16 cellular contexts compared by ENCODE assay signal in genomic region chr1:182611787-182612186, GRCh38. TPM values are rescaled to one million over a fixed set of nuclear protein-coding genes. Genes with fewer than 3 reads are reported as not detected.
A peak's percentile ranks its signal among the peaks of the same experiment; 100 is the strongest.
DNase-seq lines count a peak whose midpoint lies in the region; ATAC-seq, FAIRE-seq and TF ChIP-seq lines count a peak whose summit lies in the region.
"Had no signal": no experiment of that assay in that cellular context is flagged by ENCODE, and none has a peak within 500 bp of the region (broad histone marks: within the 10 kb centered on the region; RNA-seq: fewer than 3 reads in every experiment).

No MANE protein-coding gene starts in this region.

- peak overlapping the region; percentile 11 to 19; a peak in 1 of 4 replicates for H3K4me2 ChIP-seq in H1 (ENCODE audit: insufficient read depth in 1 of 2, low read depth in 2 of 2, low read length in 2 of 2)

- POLR2A ChIA-PET in H1 (lab: Charles Lee; ENCODE audit: partially characterized antibody): interaction anchor here (0.6 to 11.9 kb wide), 8 partner anchors 10 to 200 kb away, joined by 3 to 231 read pairs (median 4); partner anchors contain the start of gene RGS16
- POLR2A ChIA-PET in activated CD8-positive, alpha-beta T cell treated with anti-CD3 and anti-CD28 coated beads for 36 hours (lab: Charles Lee): interaction anchor here (1.0 to 1.9 kb wide), 4 partner anchors 8 to 172 kb away, joined by 3 to 6 read pairs (median 4); partner anchors contain the start of gene RGS16

- H2AFZ ChIP-seq in H1 (ENCODE audit: low read length): no peak overlapping the region

- H3K4ac ChIP-seq in H1 (replicated peaks; ENCODE audit: insufficient read length, low read depth, low read length): no peak overlapping the region

- CTCF ChIA-PET in H1 (lab: Charles Lee; ENCODE audit: partially characterized antibody): interaction anchor here (0.7 to 37.1 kb wide), 14 partner anchors 12 to 531 kb away, joined by 3 to 1131 read pairs (median 4); partner anchors contain the start of genes NPL and RGS8
- CTCF ChIA-PET in activated CD8-positive, alpha-beta T cell treated with anti-CD3 and anti-CD28 coated beads for 36 hours (lab: Charles Lee): interaction anchor here (1.1 to 7.5 kb wide), 5 partner anchors 11 to 176 kb away, joined by 5 to 53 read pairs (median 12); no protein-coding TSS in a partner anchor

- peaks cover 0 to 24% (median 13%) of the 10 kb centered on the region in 4 experiments; a peak in 6 of 7 replicates for H3K27me3 ChIP-seq in H1 (replicated peaks in 1 of 4; ENCODE audit: control insufficient read depth in 3 of 4, extremely low read depth in 1 of 4, insufficient read depth in 3 of 4, low read length in 3 of 4)

- H3K9me3 ChIP-seq in H1 (ENCODE audit: insufficient read depth in 2 of 2, low read depth in 1 of 2, low read length in 1 of 2): no peaks in the 10 kb centered on the region

- DNase-seq in COR-L47 (lab: John Stamatoyannopoulos, UW): peak; percentile 94
- peak; percentile 86 for DNase-seq in NCI-H128 (lab: John Stamatoyannopoulos, UW; ENCODE audit: unreplicated experiment)
- DNase-seq in NCI-H345 treated with DMSO at 0.1 percent for 48 hours (lab: John Stamatoyannopoulos, UW; ENCODE audit: unreplicated experiment): peak; percentile 90
- no peak for DNase-seq in H1 (ENCODE audit: low read depth in 1 of 2, low spot score in 2 of 2)
- no peak for DNase-seq in C1 segment of cervical spinal cord (lab: John Stamatoyannopoulos, UW)
- no peak for DNase-seq in stimulated activated naive CD4-positive, alpha-beta T cell treated with Interleukin-2 at 50 U/mL for 16 hours (lab: John Stamatoyannopoulos, UW)
- DNase-seq in UCSD-AML1 (lab: John Stamatoyannopoulos, UW; ENCODE audit: unreplicated experiment): no peak
- no peak for DNase-seq in activated CD8-positive, alpha-beta T cell treated with anti-CD3 and anti-CD28 coated beads for 36 hours
- DNase-seq: activated CD4-positive, alpha-beta T cell treated with anti-CD3 and anti-CD28 coated beads, Interleukin-2, amount 10 ng/mL, durations not matched to agents 24 days and 14 days; activated naive CD4-positive, alpha-beta T cell; foreskin keratinocyte; immature natural killer cell; IMR-90; NCI-H2029 treated with DMSO at 0.1 percent for 48 hours; RPMI8226 had no signal

- H4K8ac ChIP-seq in H1 (ENCODE audit: extremely low read depth, insufficient read depth, low read length): no peak overlapping the region; the same call in 1 of the 2 replicates

- intact Hi-C loops in activated CD8-positive, alpha-beta T cell treated with anti-CD3 and anti-CD28 coated beads for 36 hours (cut with micrococcal nuclease): no loop called here

- 0 out of 4 replicates have a peak, but pooled peaks of 1 of the 3 experiments have one; percentile 1 for TF ChIP-seq CTCF in H1 (IDR thresholded peaks at IDR 0.05; ENCODE audit: control extremely low read depth in 1 of 3, insufficient read depth in 1 of 3, low read depth in 1 of 3, low read length in 3 of 3)
- no peak for TF ChIP-seq CTCF in activated CD8-positive, alpha-beta T cell treated with anti-CD3 and anti-CD28 coated beads for 36 hours (IDR thresholded peaks at IDR 0.05)

- peak overlapping the region; percentile 51; the same call in 1 of the 2 replicates for H3K18ac ChIP-seq in H1 (ENCODE audit: extremely low read depth, low read length)

- H2BK20ac ChIP-seq in H1 (ENCODE audit: low read length): peak overlapping the region; percentile 2; the same call in 1 of the 2 replicates

- no peak overlapping the region for H3K9ac ChIP-seq in H1 (replicated peaks in 1 of 4; ENCODE audit: extremely low read depth in 1 of 4, low read depth in 3 of 4, low read length in 3 of 4)

- H2BK15ac ChIP-seq in H1 (ENCODE audit: low read length): no peak overlapping the region

- no peak overlapping the region for H3K56ac ChIP-seq in H1 (replicated peaks; ENCODE audit: insufficient read length, low read depth, low read length)

- no peak; a peak in 1 of 4 replicates for TF ChIP-seq RAD21 in H1 (IDR thresholded peaks at IDR 0.05 in 1 of 2, conservative IDR thresholded peaks at IDR 0.05 in 1 of 2; ENCODE audit: low read depth in 2 of 2, low read length in 2 of 2)

- peaks cover 18 to 38% (median 22%) of the 10 kb centered on the region in 4 experiments for H3K4me1 ChIP-seq in H1 (replicated peaks in 1 of 4; ENCODE audit: control insufficient read depth in 3 of 4, insufficient read depth in 4 of 4, low read length in 3 of 4)

- 46% methylated on average over 8 of the region's 8 CpGs; no CpG with 5 or more reads in 1 of the 2 experiments for WGBS in H1 (ENCODE audit: extremely low coverage in 1 of 2, insufficient coverage in 1 of 2, insufficient read length in 1 of 2, insufficient replicate concordance in 2 of 2, low coverage in 1 of 2, low lambda C conversion rate in 2 of 2, missing lambda C conversion rate in 1 of 2), 2 experiments

- H3K36me3 ChIP-seq in H1 (ENCODE audit: control insufficient read depth in 2 of 4, insufficient read depth in 4 of 4, low read length in 3 of 4): no peaks in the 10 kb centered on the region; a peak in 1 of 8 replicates

- H3K23me2 ChIP-seq in H1 (ENCODE audit: low read depth, low read length): peaks cover 11% of the 10 kb centered on the region

- H3K79me1 ChIP-seq in H1 (ENCODE audit: low read depth, low read length): no peaks in the 10 kb centered on the region

- H3K4me1 Mint-ChIP-seq in activated CD8-positive, alpha-beta T cell treated with anti-CD3 and anti-CD28 coated beads for 36 hours (ENCODE audit: low read depth): peaks cover 57% of the 10 kb centered on the region

- no peak for ATAC-seq in activated CD8-positive, alpha-beta T cell treated with anti-CD3 and anti-CD28 coated beads for 36 hours
- ATAC-seq: foreskin keratinocyte had no signal

- H3K9me3 Mint-ChIP-seq in activated CD8-positive, alpha-beta T cell treated with anti-CD3 and anti-CD28 coated beads for 36 hours: no peaks in the 10 kb centered on the region
- H3K9me3 Mint-ChIP-seq: activated CD4-positive, alpha-beta T cell treated with anti-CD3 and anti-CD28 coated beads, Interleukin-2, amount 10 ng/mL, durations not matched to agents 24 days and 14 days; immature natural killer cell; mesothelial cell of epicardium had no signal

- no peak overlapping the region for H3K27ac ChIP-seq in H1 (ENCODE audit: low read depth, low read length)
- H3K27ac ChIP-seq: foreskin keratinocyte had no signal

- no peak overlapping the region for H2AK5ac ChIP-seq in H1 (ENCODE audit: low read depth, low read length)

- H3K36me3 Mint-ChIP-seq in activated CD8-positive, alpha-beta T cell treated with anti-CD3 and anti-CD28 coated beads for 36 hours (ENCODE audit: low read depth): peaks cover 2% of the 10 kb centered on the region
- H3K36me3 Mint-ChIP-seq: mesothelial cell of epicardium had no signal

- H3K79me2 ChIP-seq in H1 (ENCODE audit: control insufficient read depth in 1 of 2, insufficient read depth in 2 of 2, low read length in 2 of 2): no peaks in the 10 kb centered on the region

- H3K27me3 Mint-ChIP-seq in activated CD8-positive, alpha-beta T cell treated with anti-CD3 and anti-CD28 coated beads for 36 hours: peaks cover 57% of the 10 kb centered on the region

- H3K14ac ChIP-seq in H1 (ENCODE audit: insufficient read length): no peak overlapping the region

- no peak for TF ChIP-seq EP300 in H1 (IDR thresholded peaks at IDR 0.05; ENCODE audit: borderline replicate concordance in 1 of 2, low read depth in 2 of 2, low read length in 2 of 2)

- TF ChIP-seq POLR2A in H1 (IDR thresholded peaks at IDR 0.05; ENCODE audit: control extremely low read depth in 1 of 2, low read depth in 2 of 2, low read length in 2 of 2): no peak

- no peak overlapping the region for H3K4me3 Mint-ChIP-seq in activated CD8-positive, alpha-beta T cell treated with anti-CD3 and anti-CD28 coated beads for 36 hours
- H3K4me3 Mint-ChIP-seq: activated CD4-positive, alpha-beta T cell treated with anti-CD3 and anti-CD28 coated beads, Interleukin-2, amount 10 ng/mL, durations not matched to agents 24 days and 14 days; mesothelial cell of epicardium had no signal

- peak overlapping the region; percentile 45; the same call in 1 of the 2 replicates for H2BK12ac ChIP-seq in H1 (ENCODE audit: low read depth, low read length)

- H2BK120ac ChIP-seq in H1 (replicated peaks; ENCODE audit: low read depth, low read length): no peak overlapping the region

- H3K23ac ChIP-seq in H1 (ENCODE audit: insufficient read length): no peak overlapping the region

- H2BK5ac ChIP-seq in H1 (ENCODE audit: low read depth, low read length): peak overlapping the region; percentile 36; the same call in 1 of the 2 replicates

- H3K4me3 ChIP-seq in H1 (ENCODE audit: extremely low read depth in 1 of 4, insufficient read depth in 2 of 4, low read depth in 3 of 4, low read length in 4 of 4): no peak overlapping the region

- no peaks in the 10 kb centered on the region for H4K20me1 ChIP-seq in H1 (replicated peaks in 1 of 2; ENCODE audit: control insufficient read depth in 1 of 2, insufficient read depth in 2 of 2, low read length in 2 of 2)

- peak overlapping the region; percentile 72 for H4K91ac ChIP-seq in H1 (replicated peaks; ENCODE audit: insufficient read length, low read length)

- H3K27ac Mint-ChIP-seq in activated CD8-positive, alpha-beta T cell treated with anti-CD3 and anti-CD28 coated beads for 36 hours: no peak overlapping the region
- H3K27ac Mint-ChIP-seq: mesothelial cell of epicardium had no signal

- no peak for FAIRE-seq in H1 (lab: Jason Lieb, UNC)

- H4K5ac ChIP-seq in H1 (ENCODE audit: insufficient read length, low read depth, low read length): no peak overlapping the region

RNA-seq across cellular contexts. Expression of gene RGS16, which starts 7.6 kb away (rescaled TPM):
- 8.1 and 9.8 TPM in 2 replicates for total RNA-seq in H1 (2021; fragmentation: NEBNext Ultra II Directional; extraction: Animal tissue kit (Norgen Biotek cat#: 25700))
- polyA plus RNA-seq in H1 (2011; rRNA removed): 5.7 and 7.7 TPM in 2 replicates
- polyA plus RNA-seq in H1 (2011; cell fraction: cytosol; rRNA removed): 8.6 TPM
- polyA plus RNA-seq in H1 (2011; cell fraction: nucleus; rRNA removed): 9.3 TPM
- 7.5 to 8.3 TPM (median 8.1 TPM) in 4 replicates for polyA plus RNA-seq in H1 (2012, experiment 1 of 2)
- polyA plus RNA-seq in H1 (2012, experiment 2 of 2): 8.6 TPM
- polyA plus RNA-seq in H1 (2013, experiment 1 of 2): 5.7 TPM
- polyA plus RNA-seq in H1 (2013, experiment 2 of 2): 5.4 TPM
- 4.1 and 5.1 TPM in 2 replicates for polyA minus RNA-seq in H1 (2011; rRNA and poly(A)+ RNA removed)
- 5.7 TPM for polyA minus RNA-seq in H1 (2011; cell fraction: cytosol; rRNA and poly(A)+ RNA removed)
- 6.7 TPM for polyA minus RNA-seq in H1 (2011; cell fraction: nucleus; rRNA and poly(A)+ RNA removed)
- 10 to 100 TPM; 33.8 to 35.6 TPM for total RNA-seq in activated CD8-positive, alpha-beta T cell treated with anti-CD3 and anti-CD28 coated beads for 36 hours

RNA-seq across cellular contexts. Expression of gene RNASEL, which starts 22.7 kb away (rescaled TPM):
- 0.57 and 0.78 TPM in 2 replicates for total RNA-seq in H1 (2021; fragmentation: NEBNext Ultra II Directional; extraction: Animal tissue kit (Norgen Biotek cat#: 25700))
- polyA plus RNA-seq in H1 (2011; rRNA removed): 0.27 and 0.39 TPM in 2 replicates
- polyA plus RNA-seq in H1 (2011; cell fraction: cytosol; rRNA removed): 0.56 TPM
- polyA plus RNA-seq in H1 (2011; cell fraction: nucleus; rRNA removed): 0.43 TPM
- polyA plus RNA-seq in H1 (2012, experiment 1 of 2): 0.42 to 0.69 TPM (median 0.55 TPM) in 4 replicates
- 0.08 TPM for polyA plus RNA-seq in H1 (2012, experiment 2 of 2)
- polyA plus RNA-seq in H1 (2013, experiment 1 of 2): 0.28 TPM
- 0.29 TPM for polyA plus RNA-seq in H1 (2013, experiment 2 of 2)
- polyA minus RNA-seq in H1 (2011; rRNA and poly(A)+ RNA removed): 0.63 and 0.73 TPM in 2 replicates
- 0.51 TPM for polyA minus RNA-seq in H1 (2011; cell fraction: cytosol; rRNA and poly(A)+ RNA removed)
- polyA minus RNA-seq in H1 (2011; cell fraction: nucleus; rRNA and poly(A)+ RNA removed): 0.60 TPM
- total RNA-seq in activated CD8-positive, alpha-beta T cell treated with anti-CD3 and anti-CD28 coated beads for 36 hours: 1 to 10 TPM; 3.7 TPM

Comparison
In these comparisons a context has a peak if more than half of its experiments do, and no peak if none do; other contexts are left out.
1. DNase-seq: peak in COR-L47 (single experiment), NCI-H128 (single experiment) and NCI-H345 treated with DMSO at 0.1 percent for 48 hours (single experiment); none in H1 (0 of 2), C1 segment of cervical spinal cord (0 of 14), stimulated activated naive CD4-positive, alpha-beta T cell treated with Interleukin-2 at 50 U/mL for 16 hours (single experiment), UCSD-AML1 (single experiment) and activated CD8-positive, alpha-beta T cell treated with anti-CD3 and anti-CD28 coated beads for 36 hours (single experiment).